In genomic region chr12:116389326-116389725, GRCh38 we compare ENCODE assay signal across 26 cellular contexts.
DNase-seq lines count a peak whose midpoint lies in the region; ATAC-seq, FAIRE-seq and TF ChIP-seq lines count a peak whose summit lies in the region.
"Had no signal": no experiment of that assay in that cellular context is flagged by ENCODE, and none has a peak within 500 bp of the region (broad histone marks: within the 10 kb centered on the region; RNA-seq: fewer than 3 reads in every experiment).

No MANE protein-coding gene starts in this region.

- no peak overlapping the region for H3K4me3 Mint-ChIP-seq in osteocyte (ENCODE audit: unreplicated experiment)
- H3K4me3 Mint-ChIP-seq: nephron progenitor cell had no signal

- no peaks in the 10 kb centered on the region for H3K9me3 Mint-ChIP-seq in osteocyte (ENCODE audit: unreplicated experiment)

- no peak for TF ChIP-seq CTCF in ascending aorta (IDR thresholded peaks at IDR 0.05)
- TF ChIP-seq CTCF in esophagus squamous epithelium (IDR thresholded peaks at IDR 0.05), result no peak
- TF ChIP-seq CTCF in osteocyte (IDR thresholded peaks at IDR 0.05), result no peak
- no peak for TF ChIP-seq CTCF in pancreas (IDR thresholded peaks at IDR 0.05)

- H3K36me3 ChIP-seq in ACC112 (ENCODE audit: insufficient read depth, low read length), result peaks cover 3% of the 10 kb centered on the region; the same call in 1 of the 2 replicates
- no peaks in the 10 kb centered on the region for H3K36me3 ChIP-seq in ascending aorta
- H3K36me3 ChIP-seq in esophagus squamous epithelium, result no peaks in the 10 kb centered on the region
- no peaks in the 10 kb centered on the region for H3K36me3 ChIP-seq in pancreas
- H3K36me3 ChIP-seq: BE2C, gastrocnemius medialis, left lung, prostate gland, sigmoid colon, upper lobe of left lung, WERI-Rb-1 had no signal

- H3K9me3 ChIP-seq in ascending aorta (no peaks in the 10 kb centered on the region), esophagus squamous epithelium (peaks cover 0 to 5% (median 0%) of the 10 kb centered on the region in 3 donors), pancreas (no peaks in the 10 kb centered on the region)
- H3K9me3 ChIP-seq: BE2C, gastrocnemius medialis, left lung, prostate gland, sigmoid colon had no signal

- H3K4me3 ChIP-seq in ACC112 (ENCODE audit: low read depth, low read length), result no peak overlapping the region
- no peak overlapping the region for H3K4me3 ChIP-seq in ascending aorta
- H3K4me3 ChIP-seq in esophagus squamous epithelium, result no peak overlapping the region
- no peak overlapping the region for H3K4me3 ChIP-seq in pancreas
- H3K4me3 ChIP-seq: gastrocnemius medialis, hepatocyte, left lung, prostate gland, sigmoid colon, upper lobe of left lung had no signal

- peaks cover 67% of the 10 kb centered on the region for H3K4me1 Mint-ChIP-seq in osteocyte (ENCODE audit: unreplicated experiment)

- no peak overlapping the region for H2AFZ ChIP-seq in ACC112 (ENCODE audit: low read length, unreplicated experiment)
- H2AFZ ChIP-seq: hepatocyte had no signal

- FAIRE-seq in pancreas (lab: Jason Lieb, UNC), result no peak

- peaks cover 30% of the 10 kb centered on the region for H3K4me1 ChIP-seq in ACC112 (ENCODE audit: control insufficient read depth, insufficient read depth, low read length, unreplicated experiment)
- peaks cover 14 to 25% of the 10 kb centered on the region in 2 donors for H3K4me1 ChIP-seq in ascending aorta
- H3K4me1 ChIP-seq in esophagus squamous epithelium, result peaks cover 0 to 55% (median 27%) of the 10 kb centered on the region in 3 donors
- peaks cover 0 to 17% (median 4%) of the 10 kb centered on the region in 3 donors for H3K4me1 ChIP-seq in pancreas
- H3K4me1 ChIP-seq: BE2C, gastrocnemius medialis, prostate gland had no signal

- intact Hi-C loops in ascending aorta (cut with DNase I) (no loop called here), esophagus squamous epithelium (cut with DNase I) (no loop called here), pancreas (cut with DNase I) (no loop called here)

- 84 to 88% methylated on average over 4 to 6 of the region's 6 CpGs for WGBS in esophagus squamous epithelium, 2 donors
- 58 to 70% methylated on average over 6 of the region's 6 CpGs for WGBS in pancreas, 2 donors

- H3K27ac ChIP-seq in ACC112 (ENCODE audit: low read depth, low read length), result peak overlapping the region; percentile 79
- H3K27ac ChIP-seq in ascending aorta, result peak overlapping the region; percentile 56 to 61
- H3K27ac ChIP-seq in esophagus squamous epithelium, result peak overlapping the region; percentile 60 to 75 (median 71)
- H3K27ac ChIP-seq in pancreas, result peak overlapping the region in 1 of 4 donors; percentile 28
- H3K27ac ChIP-seq: gastrocnemius medialis, hepatocyte, prostate gland, upper lobe of left lung, WERI-Rb-1 had no signal

- no peaks in the 10 kb centered on the region for H3K36me3 Mint-ChIP-seq in osteocyte (ENCODE audit: unreplicated experiment)

- no peak for TF ChIP-seq POLR2A in esophagus squamous epithelium (IDR thresholded peaks at IDR 0.05)

- no peak for DNase-seq in ascending aorta (ENCODE audit: low spot score in 2 of 2)
- DNase-seq in esophagus squamous epithelium (lab: John Stamatoyannopoulos, UW), result no peak
- no peak for DNase-seq in osteocyte (ENCODE audit: extremely low spot score, unreplicated experiment)
- DNase-seq in amniotic stem cell (lab: John Stamatoyannopoulos, UW), result no peak
- no peak for DNase-seq in NCI-H774 (lab: John Stamatoyannopoulos, UW)
- no peak for DNase-seq in pancreas
- DNase-seq: activated CD4-positive, alpha-beta T cell treated with anti-CD3 and anti-CD28 coated beads, Interleukin-2, amount 50 U/mL, for 4 hours; activated CD8-positive, alpha-beta memory T cell treated with anti-CD3 and anti-CD28 coated beads, Interleukin-2, amount 50 U/mL, for 4 hours; activated naive CD4-positive, alpha-beta T cell treated with anti-CD3 and anti-CD28 coated beads, Interleukin-2, amount 50 U/mL, for 16 hours; BE2C; gastrocnemius medialis; GF-D8; left lung; MM.1S; NCI-H146; NCI-H2171; NCI-H524 treated with DMSO at 0.1 percent for 48 hours; nephron progenitor cell; sigmoid colon; T-helper 9 cell; upper lobe of left lung; WERI-Rb-1 had no signal

- peaks cover under 1% of the 10 kb centered on the region for H3K79me2 ChIP-seq in ACC112 (ENCODE audit: control insufficient read depth, insufficient read depth, low read length, unreplicated experiment)
- H3K79me2 ChIP-seq: hepatocyte had no signal

- peak overlapping the region; percentile 96 for H3K27ac Mint-ChIP-seq in osteocyte (ENCODE audit: unreplicated experiment)
- H3K27ac Mint-ChIP-seq: nephron progenitor cell had no signal

- H3K27me3 ChIP-seq in ACC112 (ENCODE audit: insufficient read depth, low read length), result no peaks in the 10 kb centered on the region
- no peaks in the 10 kb centered on the region for H3K27me3 ChIP-seq in ascending aorta
- H3K27me3 ChIP-seq in esophagus squamous epithelium, result peaks cover 0 to 6% (median 0%) of the 10 kb centered on the region in 4 donors
- H3K27me3 ChIP-seq in pancreas, result no peaks in the 10 kb centered on the region
- H3K27me3 ChIP-seq: BE2C, gastrocnemius medialis, hepatocyte, left lung, sigmoid colon, upper lobe of left lung had no signal

- ATAC-seq in HG03280 (IDR thresholded peaks at IDR 0.05; ENCODE audit: unreplicated experiment), result no peak
- ATAC-seq in pancreas, result no peak
- ATAC-seq: gastrocnemius medialis had no signal

- no peaks in the 10 kb centered on the region for H3K27me3 Mint-ChIP-seq in osteocyte (ENCODE audit: unreplicated experiment)
